Comparison of ENCODE assay signal across 20 cellular contexts in genomic region chr20:57283867-57284266, GRCh38. TPM values are rescaled to one million over a fixed set of nuclear protein-coding genes. Genes with fewer than 3 reads are reported as not detected.
DNase-seq lines count a peak whose midpoint lies in the region; ATAC-seq, FAIRE-seq and TF ChIP-seq lines count a peak whose summit lies in the region.
"Had no signal": no experiment of that assay in that cellular context is flagged by ENCODE, and none has a peak within 500 bp of the region (broad histone marks: within the 10 kb centered on the region; RNA-seq: fewer than 3 reads in every experiment).

No MANE protein-coding gene starts in this region.

- POLR2A ChIA-PET in WTC11 (lab: Charles Lee), result interaction anchor here (1.5 kb wide), 1 partner anchor 11 kb away, joined by 5 read pairs; no protein-coding TSS in a partner anchor

- H3K9me2 ChIP-seq in DOHH2 (replicated peaks; ENCODE audit: control insufficient read depth, low read length), result no peaks in the 10 kb centered on the region

- no peak for DNase-seq in WTC11 (ENCODE audit: low spot score)
- peak; percentile 78 for DNase-seq in kidney glomerular epithelial cell (lab: John Stamatoyannopoulos, UW)
- peak; percentile 1 for DNase-seq in renal cortical epithelial cell (ENCODE audit: low read depth)
- no peak for DNase-seq in A172 (ENCODE audit: low spot score)
- no peak for DNase-seq in urothelium cell line (ENCODE audit: low spot score)
- no peak for DNase-seq in chondrocyte (ENCODE audit: low spot score)
- DNase-seq: COR-L47, DMS153, EL, GOT3, KG1, MG63, NCI-H1105 treated with DMSO at 0.1 percent for 48 hours, NCI-H1694 treated with DMSO at 0.1 percent for 48 hours, NCI-H446, PC-9 had no signal

- no peak for FAIRE-seq in urothelium cell line (lab: Jason Lieb, UNC)

- H3K36me3 Mint-ChIP-seq in WTC11, result no peaks in the 10 kb centered on the region
- H3K36me3 Mint-ChIP-seq in chondrocyte (ENCODE audit: low read depth), result no peaks in the 10 kb centered on the region

- H3K4me2 ChIP-seq in DOHH2 (ENCODE audit: low read length), result peak overlapping the region; percentile 68
- H3K4me2 ChIP-seq: PC-9 had no signal

- H3K79me2 ChIP-seq in DOHH2 (ENCODE audit: control insufficient read depth, low read length), result peaks cover 35% of the 10 kb centered on the region

- no peaks in the 10 kb centered on the region for H3K9me3 ChIP-seq in DOHH2 (ENCODE audit: control insufficient read depth, insufficient read depth, low read length)
- H3K9me3 ChIP-seq: MG63, SJSA1 had no signal

- ATAC-seq in WTC11 (no peak), HG02642 (IDR thresholded peaks at IDR 0.05; ENCODE audit: poor library complexity, unreplicated experiment) (no peak)

- no peaks in the 10 kb centered on the region for H4K20me1 ChIP-seq in DOHH2 (ENCODE audit: control insufficient read depth, insufficient read depth, low read depth, low read length)

- H3K27me3 Mint-ChIP-seq in WTC11 (ENCODE audit: low read depth) (no peaks in the 10 kb centered on the region; the same call in 1 of the 2 replicates), chondrocyte (ENCODE audit: low read depth) (peaks cover 58% of the 10 kb centered on the region)

- H3F3A ChIP-seq in DOHH2 (ENCODE audit: control insufficient read depth, insufficient read depth), result peaks cover 54% of the 10 kb centered on the region

- H3K27ac ChIP-seq in DOHH2 (ENCODE audit: low read depth, low read length), result peak overlapping the region; percentile 94
- H3K27ac ChIP-seq: PC-9, SJSA1 had no signal

- H3K4me1 ChIP-seq in DOHH2 (ENCODE audit: control insufficient read depth, low read length), result peaks cover 99% of the 10 kb centered on the region

- H3K4me1 Mint-ChIP-seq in WTC11 (peaks cover 35% of the 10 kb centered on the region), chondrocyte (ENCODE audit: low read depth) (peaks cover 11% of the 10 kb centered on the region)

- TF ChIP-seq CTCF in DOHH2 (IDR thresholded peaks at IDR 0.05; ENCODE audit: low read depth, low read length, poor library complexity, severe bottlenecking) (no peak), WTC11 (IDR thresholded peaks at IDR 0.05) (no peak), chondrocyte (IDR thresholded peaks at IDR 0.05) (no peak)

- H3K4me3 Mint-ChIP-seq in WTC11, result no peak overlapping the region
- H3K4me3 Mint-ChIP-seq in chondrocyte (ENCODE audit: unreplicated experiment), result no peak overlapping the region

- CTCF ChIA-PET in WTC11 (lab: Charles Lee), result interaction anchor here (1.8 to 2.2 kb wide), 2 partner anchors 22 to 49 kb away, joined by 5 to 10 read pairs; no protein-coding TSS in a partner anchor

- peak overlapping the region; percentile 73 for H3K4me3 ChIP-seq in DOHH2 (ENCODE audit: low read length)
- H3K4me3 ChIP-seq: MG63, PC-9, SJSA1 had no signal

- no peaks in the 10 kb centered on the region for H3K36me3 ChIP-seq in DOHH2 (ENCODE audit: control insufficient read depth, low read length)
- H3K36me3 ChIP-seq: MG63, SJSA1 had no signal

- H3K27ac Mint-ChIP-seq in WTC11, result no peak overlapping the region
- H3K27ac Mint-ChIP-seq in chondrocyte (ENCODE audit: unreplicated experiment), result no peak overlapping the region

- no peaks in the 10 kb centered on the region for H3K9me3 Mint-ChIP-seq in WTC11
- H3K9me3 Mint-ChIP-seq in chondrocyte (ENCODE audit: low read depth), result no peaks in the 10 kb centered on the region

- no peaks in the 10 kb centered on the region for H3K27me3 ChIP-seq in DOHH2 (ENCODE audit: control insufficient read depth, low read length)

TF ChIP-seq in WTC11, 78 proteins besides CTCF, POLR2A, EP300 and RAD21:
- TF ChIP-seq KAT7 (CRISPR knock-in tag; IDR thresholded peaks at IDR 0.05; ENCODE audit: borderline replicate concordance) (no peak), ZNF121 (CRISPR knock-in tag; IDR thresholded peaks at IDR 0.05) (0 out of 2 replicates have a peak, but pooled peaks have one; percentile 8)

RNA-seq across cellular contexts. Expression of gene BMP7, which starts 17.4 kb away (rescaled TPM):
- total RNA-seq in WTC11 (2021) (39.1 to 40.7 TPM (median 40.0 TPM) in 3 replicates), renal cortical epithelial cell (0.10 TPM in 1 of 2 replicates, not detected in the other), chondrocyte (not detected in 3 replicates)
- 7.8 and 10.2 TPM in 2 replicates for total RNA-seq in A172 (2014; rRNA removed; shearing (Covaris generic))
- total RNA-seq: SJSA1 had no signal

RNA-seq across cellular contexts. Expression of gene SPO11, which starts 45.7 kb away (rescaled TPM):
- total RNA-seq in WTC11 (2021), result not detected in 3 replicates
- not detected in 2 replicates for total RNA-seq in renal cortical epithelial cell
- not detected in 2 replicates for total RNA-seq in A172 (2014; rRNA removed; shearing (Covaris generic))
- total RNA-seq in chondrocyte, result not detected in 3 replicates
- total RNA-seq: A673, PC-9, SJSA1 had no signal

Comparison
In these comparisons a context has a peak if more than half of its experiments do, and no peak if none do; other contexts are left out.
1. DNase-seq: peak in kidney glomerular epithelial cell (single experiment) and renal cortical epithelial cell (single experiment); none in WTC11 (single experiment), A172 (single experiment), urothelium cell line (single experiment) and chondrocyte (single experiment).